ENCODE assay signal across 29 cellular contexts in genomic region chr5:78804995-78805394, GRCh38.
"Had no signal": no experiment of that assay in that cellular context is flagged by ENCODE, and none has a peak within 500 bp of the region (broad histone marks: within the 10 kb centered on the region; RNA-seq: fewer than 3 reads in every experiment).

No MANE protein-coding gene starts in this region.

- H3K27me3 Mint-ChIP-seq: naive thymus-derived CD4-positive, alpha-beta T cell; natural killer cell treated with Interleukin-12 subunit alpha and Interleukin-12 subunit beta and Interleukin-15 and Interleukin-18, amount 100 ng/mL, for 72 hours; stimulated activated memory B cell treated with anti-CD40 and anti-IgM and Interleukin-4, amounts not matched to agents 10 μg/mL and 1 μg/mL and 100 μg/mL, for 72 hours; stimulated activated naive CD8-positive, alpha-beta T cell treated with anti-CD3 and anti-CD28 coated beads, Interleukin-15, amount 100 ng/mL, for 72 hours had no signal

- H3K27ac Mint-ChIP-seq: naive thymus-derived CD4-positive, alpha-beta T cell; natural killer cell treated with Interleukin-12 subunit alpha and Interleukin-12 subunit beta and Interleukin-15 and Interleukin-18, amount 100 ng/mL, for 72 hours; neural progenitor cell; progenitor cell of endocrine pancreas; stimulated activated memory B cell treated with anti-CD40 and anti-IgM and Interleukin-4, amounts not matched to agents 10 μg/mL and 1 μg/mL and 100 μg/mL, for 72 hours; stimulated activated naive CD8-positive, alpha-beta T cell treated with anti-CD3 and anti-CD28 coated beads, Interleukin-15, amount 100 ng/mL, for 72 hours had no signal

- DNase-seq: islet precursor cell; left lung; lower lobe of right lung; mammary epithelial cell; midbrain; mucosa of descending colon; naive thymus-derived CD4-positive, alpha-beta T cell; occipital lobe; right lobe of liver; stimulated activated CD4-positive, alpha-beta T cell treated with anti-CD3 and anti-CD28 coated beads, Interleukin-1b, Interleukin-23, amount 100 ng/mL, for 48 hours; stimulated activated CD4-positive, alpha-beta T cell treated with anti-CD3 and anti-CD28 coated beads, Interleukin-2, amount 100 ng/mL, for 48 hours; stimulated activated CD4-positive, alpha-beta T cell treated with anti-CD3 and anti-CD28 coated beads, Interleukin-4, amount 100 ng/mL, for 4 hours; stimulated activated CD8-positive, alpha-beta memory T cell treated with anti-CD3 and anti-CD28 coated beads, Interleukin-4, amount 100 ng/mL, for 48 hours; stimulated activated naive CD4-positive, alpha-beta T cell treated with Interleukin-2 at 50 U/mL for 16 hours; stimulated activated naive CD8-positive, alpha-beta T cell treated with anti-CD3 and anti-CD28 coated beads, Interleukin-15, amount 100 ng/mL, for 72 hours; testis; thyroid gland; transverse colon; upper lobe of left lung had no signal

- H3K4me3 ChIP-seq: hepatocyte, left lung, lower lobe of right lung, mucosa of descending colon, neural progenitor cell, ovary, right atrium auricular region, right lobe of liver, smooth muscle cell, testis, thyroid gland, transverse colon, upper lobe of left lung, vagina had no signal

- ATAC-seq: left lung; lower lobe of right lung; mucosa of descending colon; naive thymus-derived CD4-positive, alpha-beta T cell; natural killer cell treated with Interleukin-12 subunit alpha and Interleukin-12 subunit beta and Interleukin-15 and Interleukin-18, amount 100 ng/mL, for 72 hours; right lobe of liver; stimulated activated memory B cell treated with anti-CD40 and anti-IgM and Interleukin-4, amounts not matched to agents 10 μg/mL and 1 μg/mL and 100 μg/mL, for 72 hours; stimulated activated naive CD8-positive, alpha-beta T cell treated with anti-CD3 and anti-CD28 coated beads, Interleukin-15, amount 100 ng/mL, for 72 hours had no signal

- H3K4me3 Mint-ChIP-seq: naive thymus-derived CD4-positive, alpha-beta T cell; natural killer cell treated with Interleukin-12 subunit alpha and Interleukin-12 subunit beta and Interleukin-15 and Interleukin-18, amount 100 ng/mL, for 72 hours; neural progenitor cell; stimulated activated memory B cell treated with anti-CD40 and anti-IgM and Interleukin-4, amounts not matched to agents 10 μg/mL and 1 μg/mL and 100 μg/mL, for 72 hours; stimulated activated naive CD8-positive, alpha-beta T cell treated with anti-CD3 and anti-CD28 coated beads, Interleukin-15, amount 100 ng/mL, for 72 hours had no signal

- H3K27ac ChIP-seq: hepatocyte, left lung, lower lobe of right lung, neural progenitor cell, neutrophil, right atrium auricular region, right lobe of liver, thyroid gland, transverse colon, upper lobe of left lung, vagina had no signal

- H2AFZ ChIP-seq: hepatocyte, neural progenitor cell had no signal

- H3K27me3 ChIP-seq: hepatocyte, left lung, neural progenitor cell, neutrophil, ovary, right atrium auricular region, right lobe of liver, testis, thyroid gland, transverse colon, upper lobe of left lung, vagina had no signal

- H3K9ac ChIP-seq: neural progenitor cell had no signal

- H3K36me3 Mint-ChIP-seq: neural progenitor cell had no signal

- H3K4me1 ChIP-seq: left lung, lower lobe of right lung, right lobe of liver, transverse colon, upper lobe of left lung had no signal

- H3K4me1 Mint-ChIP-seq: stimulated activated memory B cell treated with anti-CD40 and anti-IgM and Interleukin-4, amounts not matched to agents 10 μg/mL and 1 μg/mL and 100 μg/mL, for 72 hours; stimulated activated naive CD8-positive, alpha-beta T cell treated with anti-CD3 and anti-CD28 coated beads, Interleukin-15, amount 100 ng/mL, for 72 hours had no signal

- H3K36me3 ChIP-seq: left lung, lower lobe of right lung, neural progenitor cell, neutrophil, ovary, right atrium auricular region, right lobe of liver, thyroid gland, transverse colon, upper lobe of left lung, vagina had no signal

- H3K9me3 Mint-ChIP-seq: natural killer cell treated with Interleukin-12 subunit alpha and Interleukin-12 subunit beta and Interleukin-15 and Interleukin-18, amount 100 ng/mL, for 72 hours; neural progenitor cell had no signal

- H3K4me2 ChIP-seq: hepatocyte, neural progenitor cell, smooth muscle cell had no signal

- H3K9me3 ChIP-seq: left lung, lower lobe of right lung, mucosa of descending colon, neutrophil, ovary, right atrium auricular region, right lobe of liver, testis, thyroid gland, transverse colon, vagina had no signal
